In genomic region chr3:197889204-197889930, GRCh38 we compare ENCODE assay signal across 12 cellular contexts.
DNase-seq lines count a peak whose midpoint lies in the region; ATAC-seq and TF ChIP-seq lines count a peak whose summit lies in the region.
"Had no signal": no experiment of that assay in that cellular context is flagged by ENCODE, and none has a peak within 500 bp of the region (broad histone marks: within the 10 kb centered on the region; RNA-seq: fewer than 3 reads in every experiment).

No MANE protein-coding gene starts in this region.

- H3K4me1 ChIP-seq in HEK293 (ENCODE audit: control insufficient read depth, insufficient read depth, low read length) (no peaks in the 10 kb centered on the region), esophagus squamous epithelium (peaks cover 0 to 15% (median 0%) of the 10 kb centered on the region in 3 donors), trophoblast cell (ENCODE audit: control insufficient read depth in 1 of 2, insufficient read depth in 2 of 2, low read length in 2 of 2) (peaks cover 3 to 12% of the 10 kb centered on the region in 2 experiments)

- H4K12ac ChIP-seq in trophoblast cell (ENCODE audit: low read depth, low read length) = no peak overlapping the region

- no peak overlapping the region for H3K4ac ChIP-seq in trophoblast cell (ENCODE audit: low read depth, low read length)

- H2AK5ac ChIP-seq in trophoblast cell (ENCODE audit: low read length) = no peak overlapping the region

- intact Hi-C loops in esophagus squamous epithelium (cut with DNase I) = no loop called here
- intact Hi-C loops in posterior cingulate gyrus (cut with DNase I) = no loop called here

- H3K14ac ChIP-seq in trophoblast cell (ENCODE audit: low read length) = no peak overlapping the region

- H2BK5ac ChIP-seq in trophoblast cell (ENCODE audit: low read depth, low read length, poor library complexity) = no peak overlapping the region

- H3K4me3 ChIP-seq in HEK293 (ENCODE audit: low read depth, low read length) = no peak overlapping the region
- H3K4me3 ChIP-seq in esophagus squamous epithelium = no peak overlapping the region
- H3K4me3 ChIP-seq in trophoblast cell (ENCODE audit: low read depth, low read length) = no peak overlapping the region

- WGBS in esophagus squamous epithelium, 2 donors = 61 to 77% methylated on average over 9 of the region's 9 CpGs
- WGBS in trophoblast cell (ENCODE audit: extremely low coverage, insufficient coverage, insufficient read length) = no CpG with 5 or more reads among the region's 9 CpGs

- no peak for DNase-seq in esophagus squamous epithelium (lab: John Stamatoyannopoulos, UW)
- DNase-seq in trophoblast cell = peak; percentile 77 to 95
- DNase-seq in stimulated activated CD4-positive, alpha-beta T cell treated with anti-CD3 and anti-CD28 coated beads, Interleukin-12 subunit alpha, Interleukin-12 subunit beta, amount 100 ng/mL, for 4 hours = no peak
- DNase-seq in posterior cingulate gyrus = no peak
- DNase-seq in NCI-H1436 (lab: John Stamatoyannopoulos, UW) = no peak
- DNase-seq: activated gamma-delta T cell; naive thymus-derived CD4-positive, alpha-beta T cell; NCI-H1694 treated with DMSO at 0.1 percent for 48 hours; NCI-H510A treated with DMSO at 0.1 percent for 48 hours; stimulated activated CD4-positive, alpha-beta T cell treated with anti-CD3 and anti-CD28 coated beads, Interleukin-2, amount 100 ng/mL, for 24 hours had no signal

- H3K18ac ChIP-seq in trophoblast cell (ENCODE audit: low read length) = no peak overlapping the region

- no peaks in the 10 kb centered on the region for H3K27me3 Mint-ChIP-seq in activated T-helper 17 cell treated with anti-CD3 and anti-CD28 coated beads, Interleukin-2, amount 50 U/mL, for 72 hours
- H3K27me3 Mint-ChIP-seq: naive thymus-derived CD4-positive, alpha-beta T cell had no signal

- H3K9me3 Mint-ChIP-seq in activated T-helper 17 cell treated with anti-CD3 and anti-CD28 coated beads, Interleukin-2, amount 50 U/mL, for 72 hours = no peaks in the 10 kb centered on the region
- H3K9me3 Mint-ChIP-seq: naive thymus-derived CD4-positive, alpha-beta T cell had no signal

- no peak for TF ChIP-seq POLR2A in esophagus squamous epithelium (IDR thresholded peaks at IDR 0.05)

- no peaks in the 10 kb centered on the region for H3K79me1 ChIP-seq in trophoblast cell (ENCODE audit: low read length)

- no peak overlapping the region for H3K23ac ChIP-seq in trophoblast cell (ENCODE audit: low read length)

- no peak overlapping the region for H3K27ac ChIP-seq in HEK293 (ENCODE audit: extremely low read depth, low read depth, low read length)
- peak overlapping the region; percentile 18 to 74 (median 49) for H3K27ac ChIP-seq in esophagus squamous epithelium
- H3K27ac ChIP-seq in trophoblast cell (ENCODE audit: low read depth, low read length) = peak overlapping the region; percentile 58

- H3K9me3 ChIP-seq in HEK293 (ENCODE audit: control insufficient read depth, insufficient read depth, low read depth, low read length) = no peaks in the 10 kb centered on the region
- H3K9me3 ChIP-seq in esophagus squamous epithelium = no peaks in the 10 kb centered on the region
- no peaks in the 10 kb centered on the region for H3K9me3 ChIP-seq in trophoblast cell (ENCODE audit: insufficient read depth, low read depth, low read length)

- no peak overlapping the region for H2AFZ ChIP-seq in trophoblast cell (ENCODE audit: insufficient read depth, low read length, poor library complexity)

- peak overlapping the region; percentile 13 for H3K27ac Mint-ChIP-seq in activated T-helper 17 cell treated with anti-CD3 and anti-CD28 coated beads, Interleukin-2, amount 50 U/mL, for 72 hours

- H3K4me1 Mint-ChIP-seq in activated T-helper 17 cell treated with anti-CD3 and anti-CD28 coated beads, Interleukin-2, amount 50 U/mL, for 72 hours = peaks cover 12% of the 10 kb centered on the region

- POLR2A ChIA-PET in HEK293 (lab: Yijun Ruan, JAX) = no interaction called here

- H3K27me3 ChIP-seq in esophagus squamous epithelium (no peaks in the 10 kb centered on the region), trophoblast cell (ENCODE audit: insufficient read depth, low read length) (no peaks in the 10 kb centered on the region)

- peak overlapping the region; percentile 40 for H3K4me2 ChIP-seq in trophoblast cell (ENCODE audit: low read length)

- no peak overlapping the region for H2BK120ac ChIP-seq in trophoblast cell (ENCODE audit: insufficient read depth, low read length, poor library complexity)

- H3K36me3 Mint-ChIP-seq in activated T-helper 17 cell treated with anti-CD3 and anti-CD28 coated beads, Interleukin-2, amount 50 U/mL, for 72 hours (ENCODE audit: low read depth) = peaks cover 91% of the 10 kb centered on the region

- no peak overlapping the region for H3K4me3 Mint-ChIP-seq in activated T-helper 17 cell treated with anti-CD3 and anti-CD28 coated beads, Interleukin-2, amount 50 U/mL, for 72 hours
- H3K4me3 Mint-ChIP-seq: naive thymus-derived CD4-positive, alpha-beta T cell had no signal

- H4K91ac ChIP-seq in trophoblast cell (ENCODE audit: low read depth, low read length) = no peak overlapping the region

- no peak overlapping the region for H2BK12ac ChIP-seq in trophoblast cell (ENCODE audit: low read length)

- H3K9ac ChIP-seq in trophoblast cell (ENCODE audit: low read length) = no peak overlapping the region

- CTCF ChIA-PET in HEK293 (lab: Yijun Ruan, JAX) = interaction anchor here (0.7 kb wide), 2 partner anchors 9 to 53 kb away, joined by 3 to 6 read pairs; no protein-coding TSS in a partner anchor

- ATAC-seq in activated T-helper 17 cell treated with anti-CD3 and anti-CD28 coated beads, Interleukin-2, amount 50 U/mL, for 72 hours (replicated peaks) = peak; percentile 94
- ATAC-seq: naive thymus-derived CD4-positive, alpha-beta T cell had no signal

- no peak for TF ChIP-seq CTCF in HEK293 (tag by site-specific recombination; IDR thresholded peaks at IDR 0.05)
- TF ChIP-seq CTCF in esophagus squamous epithelium (IDR thresholded peaks at IDR 0.05) = no peak

- no peak overlapping the region for H4K8ac ChIP-seq in trophoblast cell (ENCODE audit: low read depth, low read length)

- H3K79me2 ChIP-seq in trophoblast cell (ENCODE audit: control insufficient read depth, insufficient read depth, low read length, poor library complexity) = no peaks in the 10 kb centered on the region

- H3K36me3 ChIP-seq in HEK293 (ENCODE audit: control insufficient read depth in 2 of 2, insufficient read depth in 1 of 2, low read length in 2 of 2) (peaks cover 0 to 7% of the 10 kb centered on the region in 2 experiments; a peak in 1 of 3 replicates), esophagus squamous epithelium (peaks cover 0 to 13% (median under 1%) of the 10 kb centered on the region in 3 donors), trophoblast cell (ENCODE audit: control insufficient read depth in 1 of 2, insufficient read depth in 2 of 2, low read length in 2 of 2) (peaks cover 1 to 3% of the 10 kb centered on the region in 2 experiments)

TF ChIP-seq in HEK293, 187 proteins besides CTCF, POLR2A, EP300 and RAD21:
- TF ChIP-seq PRDM1 (tag by site-specific recombination; IDR thresholded peaks at IDR 0.05) (peak; percentile 74; the same call in 1 of the 2 replicates), BCL11A (tag by site-specific recombination; IDR thresholded peaks at IDR 0.05; ENCODE audit: low read depth) (no peak), ZBTB17 (tag by site-specific recombination; IDR thresholded peaks at IDR 0.05) (no peak)

Comparison
In these comparisons a context has a peak if more than half of its experiments do, and no peak if none do; other contexts are left out.
1. DNase-seq: peak in trophoblast cell (2 of 2); none in esophagus squamous epithelium (single experiment), stimulated activated CD4-positive, alpha-beta T cell treated with anti-CD3 and anti-CD28 coated beads, Interleukin-12 subunit alpha, Interleukin-12 subunit beta, amount 100 ng/mL, for 4 hours (single experiment), posterior cingulate gyrus (0 of 10) and NCI-H1436 (single experiment).